Comparison of ENCODE assay signal across 19 cellular contexts in genomic region chr1:41314781-41315481, GRCh38. TPM values are rescaled to one million over a fixed set of nuclear protein-coding genes. Genes with fewer than 3 reads are reported as not detected.
DNase-seq lines count a peak whose midpoint lies in the region; ATAC-seq and TF ChIP-seq lines count a peak whose summit lies in the region.
"Had no signal": no experiment of that assay in that cellular context is flagged by ENCODE, and none has a peak within 500 bp of the region (broad histone marks: within the 10 kb centered on the region; RNA-seq: fewer than 3 reads in every experiment).

No MANE protein-coding gene starts in this region.

- H3K27me3 ChIP-seq in A673 (replicated peaks; ENCODE audit: insufficient read depth, low read depth, low read length, poor library complexity), result no peaks in the 10 kb centered on the region
- H3K27me3 ChIP-seq in H7 (ENCODE audit: control insufficient read depth, insufficient read depth, low read length), result peaks cover 1% of the 10 kb centered on the region; the same call in 1 of the 2 replicates
- H3K27me3 ChIP-seq in dorsolateral prefrontal cortex, result no peaks in the 10 kb centered on the region
- H3K27me3 ChIP-seq: esophagus squamous epithelium, SJSA1 had no signal

- no peaks in the 10 kb centered on the region for H3K9me3 ChIP-seq in A673 (ENCODE audit: low read depth, low read length, poor library complexity, severe bottlenecking)
- H3K9me3 ChIP-seq: A549, esophagus squamous epithelium, SJSA1 had no signal

- peak; percentile 45 for DNase-seq in A673 (ENCODE audit: low spot score)
- peak; percentile 37 for DNase-seq in H7
- peak; percentile 51 for DNase-seq in NCI-H774 (lab: John Stamatoyannopoulos, UW)
- DNase-seq in fibroblast of pulmonary artery (ENCODE audit: low read depth), result peak; percentile 74
- no peak for DNase-seq in stimulated activated CD4-positive, alpha-beta T cell treated with anti-CD3 and anti-CD28 coated beads, Interleukin-15, amount 100 ng/mL, for 24 hours
- DNase-seq in NCI-H1048 (lab: John Stamatoyannopoulos, UW), result no peak
- DNase-seq in dorsolateral prefrontal cortex, result no peak
- DNase-seq: activated CD4-positive, alpha-beta T cell treated with anti-CD3 and anti-CD28 coated beads, Interleukin-2, amount 10 ng/mL, durations not matched to agents 7 days and 5 days; COR-L47; cortex of kidney; esophagus squamous epithelium; KBM-7; NCI-H187 treated with DMSO at 0.1 percent for 48 hours had no signal

- ATAC-seq in GM18858 (IDR thresholded peaks at IDR 0.05; ENCODE audit: unreplicated experiment), result no peak
- ATAC-seq: A549, HCT116 had no signal

- no peak overlapping the region for H3K4me3 ChIP-seq in A673 (ENCODE audit: low read depth, low read length, poor library complexity, severe bottlenecking)
- no peak overlapping the region for H3K4me3 ChIP-seq in H7 (ENCODE audit: insufficient read depth, low read depth, low read length)
- H3K4me3 ChIP-seq in fibroblast of pulmonary artery (replicated peaks; ENCODE audit: low read depth, low read length), result peak overlapping the region; percentile 28
- H3K4me3 ChIP-seq in dorsolateral prefrontal cortex, result no peak overlapping the region
- H3K4me3 ChIP-seq: A549, esophagus squamous epithelium, SJSA1, skin epidermis had no signal

- POLR2A ChIA-PET in A673 (lab: Charles Lee; ENCODE audit: low non-redundant PET), result no interaction called here

- TF ChIP-seq CTCF in A673 (conservative IDR thresholded peaks at IDR 0.05; ENCODE audit: low read depth, low read length), result no peak
- TF ChIP-seq CTCF in fibroblast of pulmonary artery (IDR thresholded peaks at IDR 0.05; ENCODE audit: low read length, missing control alignments), result no peak
- no peak for TF ChIP-seq CTCF in dorsolateral prefrontal cortex (IDR thresholded peaks at IDR 0.05 in 54 of 56, conservative IDR thresholded peaks at IDR 0.05 in 2 of 56; ENCODE audit: low read depth in 1 of 56, partially characterized antibody in 56 of 56)

- no peaks in the 10 kb centered on the region for H3K4me1 ChIP-seq in A673 (ENCODE audit: insufficient read depth, low read length, poor library complexity, severe bottlenecking)

- CTCF ChIA-PET in A673 (lab: Charles Lee), result no interaction called here

- no peaks in the 10 kb centered on the region for H3K36me3 ChIP-seq in A673 (ENCODE audit: insufficient read depth, low read length, poor library complexity, severe bottlenecking)
- H3K36me3 ChIP-seq in H7 (replicated peaks; ENCODE audit: control insufficient read depth, insufficient read depth, low read length), result no peaks in the 10 kb centered on the region
- H3K36me3 ChIP-seq: esophagus squamous epithelium, SJSA1 had no signal

- intact Hi-C loops in A673 (cut with micrococcal nuclease; ENCODE audit: unreplicated experiment), result loop anchor here (5.0 kb wide), 1 partner anchor 117 kb away; no protein-coding TSS in a partner anchor
- intact Hi-C loops in dorsolateral prefrontal cortex (cut with DNase I), result no loop called here

- H3K27ac ChIP-seq in A673 (ENCODE audit: low read depth, low read length, poor library complexity, severe bottlenecking), result no peak overlapping the region
- no peak overlapping the region for H3K27ac ChIP-seq in dorsolateral prefrontal cortex
- H3K27ac ChIP-seq: A549, esophagus squamous epithelium, SJSA1, skin epidermis had no signal

- BruUV-seq in A673 (replicated peaks; lab: Mats Ljungman, UMichigan), result no TSS peak

RNA-seq across cellular contexts. Expression of gene FOXO6, which starts 46.3 kb away (rescaled TPM):
- total RNA-seq in A673 (2021) (6.1 and 7.6 TPM in 2 replicates), dorsolateral prefrontal cortex (1 to 10 TPM; 1.7 to 8.3 (median 3.8) TPM)
- total RNA-seq in H7 (2014; rRNA removed; shearing (Covaris generic)), result 0.97 and 1.00 TPM in 2 replicates
- total RNA-seq: activated CD4-positive, alpha-beta T cell treated with anti-CD3 and anti-CD28 coated beads, Interleukin-2, amount 10 ng/mL, durations not matched to agents 7 days and 5 days; activated T-helper 1 cell treated with anti-CD3 and anti-CD28 coated beads, Interleukin-12 subunit alpha, Interleukin-12 subunit beta, Interleukin-2, Interleukin-4 antibody, amounts not matched to agents 30 ng/mL and 10 ng/mL and 1 ng/mL, durations not matched to agents 14 hours and 24 hours and 36 hours had no signal

Comparison
In these comparisons a context has a peak if more than half of its experiments do, and no peak if none do; other contexts are left out.
1. DNase-seq: peak in A673 (single experiment), H7 (single experiment), NCI-H774 (single experiment) and fibroblast of pulmonary artery (single experiment); none in stimulated activated CD4-positive, alpha-beta T cell treated with anti-CD3 and anti-CD28 coated beads, Interleukin-15, amount 100 ng/mL, for 24 hours (single experiment), NCI-H1048 (single experiment) and dorsolateral prefrontal cortex (0 of 10).